1 cellular context compared by ENCODE assay signal in genomic region chr19:55210120-55210493, GRCh38.
TF ChIP-seq lines count a peak whose summit lies in the region.

No MANE protein-coding gene starts in this region.

TF ChIP-seq in HCT116, 20 proteins besides CTCF, POLR2A, EP300 and RAD21 (continued from another document):
- TF ChIP-seq ZBTB33 (IDR thresholded peaks at IDR 0.05; ENCODE audit: extremely low read depth, insufficient replicate concordance, low read length), result peak; percentile 50
